8 cellular contexts compared by ENCODE assay signal in genomic region chr22:24592144-24592845, GRCh38. TPM values are rescaled to one million over a fixed set of nuclear protein-coding genes. Genes with fewer than 3 reads are reported as not detected.
DNase-seq lines count a peak whose midpoint lies in the region; ATAC-seq, FAIRE-seq and TF ChIP-seq lines count a peak whose summit lies in the region.

No MANE protein-coding gene starts in this region.

- no peak for TF ChIP-seq POLR2A in H54 (IDR thresholded peaks at IDR 0.05; ENCODE audit: low read depth, low read length)

- peak; percentile 17 for ATAC-seq in HG03280 (IDR thresholded peaks at IDR 0.05; ENCODE audit: unreplicated experiment)

- DNase-seq in EL, result peak; percentile 20
- no peak for DNase-seq in astrocyte of the spinal cord (ENCODE audit: low read depth, low spot score)
- peak; percentile 69 for DNase-seq in iPS-NIHi11 (ENCODE audit: low spot score)
- peak; percentile 35 for DNase-seq in stimulated activated CD8-positive, alpha-beta memory T cell treated with anti-CD3 and anti-CD28 coated beads, Interleukin-4, amount 100 ng/mL, for 48 hours
- DNase-seq in NCI-H526 treated with DMSO at 0.1 percent for 48 hours (lab: John Stamatoyannopoulos, UW), result no peak
- DNase-seq in H54 (ENCODE audit: insufficient read length, low spot score), result no peak
- DNase-seq in SK-N-DZ (ENCODE audit: low spot score), result no peak

- in situ Hi-C loops in astrocyte of the spinal cord (cut with HindIII; ENCODE audit: low sequenced_read_pairs), result no loop called here

- TF ChIP-seq CTCF in astrocyte of the spinal cord (IDR thresholded peaks at IDR 0.05; ENCODE audit: low read depth, low read length), result no peak

- H3K4me3 ChIP-seq in astrocyte of the spinal cord (ENCODE audit: low read depth, low read length), result peak overlapping the region; percentile 52

- no peak for FAIRE-seq in H54 (lab: Jason Lieb, UNC)

RNA-seq across cellular contexts. Expression of gene LRRC75B, which starts 0.6 kb away (rescaled TPM):
- polyA plus RNA-seq in SK-N-DZ (2014; cell fraction: cytosol; rRNA removed), result 22.5 and 24.4 TPM in 2 replicates
- 106 and 143 TPM in 2 replicates for polyA plus RNA-seq in SK-N-DZ (2014; cell fraction: nucleus; rRNA removed)

RNA-seq across cellular contexts. Expression of gene GGT1, which starts 10.7 kb away (rescaled TPM):
- 22.2 and 30.3 TPM in 2 replicates for polyA plus RNA-seq in SK-N-DZ (2014; cell fraction: cytosol; rRNA removed)
- polyA plus RNA-seq in SK-N-DZ (2014; cell fraction: nucleus; rRNA removed), result 63.3 and 66.5 TPM in 2 replicates

RNA-seq across cellular contexts. Expression of gene SNRPD3, which starts 36.5 kb away (rescaled TPM):
- polyA plus RNA-seq in SK-N-DZ (2014; cell fraction: cytosol; rRNA removed), result 357 and 397 TPM in 2 replicates
- polyA plus RNA-seq in SK-N-DZ (2014; cell fraction: nucleus; rRNA removed), result 183 and 255 TPM in 2 replicates

RNA-seq across cellular contexts. Expression of gene GUCD1, which starts 37.4 kb away (rescaled TPM):
- 69.4 and 76.9 TPM in 2 replicates for polyA plus RNA-seq in SK-N-DZ (2014; cell fraction: cytosol; rRNA removed)
- polyA plus RNA-seq in SK-N-DZ (2014; cell fraction: nucleus; rRNA removed), result 37.3 and 37.7 TPM in 2 replicates

Comparison
In these comparisons a context has a peak if more than half of its experiments do, and no peak if none do; other contexts are left out.
1. DNase-seq: peak in EL (single experiment), iPS-NIHi11 (single experiment) and stimulated activated CD8-positive, alpha-beta memory T cell treated with anti-CD3 and anti-CD28 coated beads, Interleukin-4, amount 100 ng/mL, for 48 hours (single experiment); none in astrocyte of the spinal cord (single experiment), NCI-H526 treated with DMSO at 0.1 percent for 48 hours (single experiment), H54 (single experiment) and SK-N-DZ (single experiment).